In genomic region chr20:11218035-11218680, GRCh38 we compare ENCODE assay signal across 1 cellular context.
TF ChIP-seq lines count a peak whose summit lies in the region.

No MANE protein-coding gene starts in this region.

TF ChIP-seq in IMR-90, 13 proteins besides CTCF, POLR2A, EP300 and RAD21:
- TF ChIP-seq MAZ (IDR thresholded peaks at IDR 0.05; ENCODE audit: borderline replicate concordance, low read depth, low read length) (no peak), SMC3 (IDR thresholded peaks at IDR 0.05; ENCODE audit: low read depth, low read length) (no peak), NFE2L2 (IDR thresholded peaks at IDR 0.05; ENCODE audit: low read depth, low read length) (no peak), MAFK (IDR thresholded peaks at IDR 0.05; ENCODE audit: low read depth, low read length) (no peak), CEBPB (IDR thresholded peaks at IDR 0.05; ENCODE audit: low read depth, low read length) (no peak), MXI1 (IDR thresholded peaks at IDR 0.05; ENCODE audit: borderline replicate concordance, low read depth, low read length) (no peak), RFX5 (IDR thresholded peaks at IDR 0.05; ENCODE audit: low read depth, low read length) (no peak), CHD1 (IDR thresholded peaks at IDR 0.05; ENCODE audit: low read depth, low read length) (no peak), USF2 (IDR thresholded peaks at IDR 0.05; ENCODE audit: low read depth, low read length) (no peak), FOS (IDR thresholded peaks at IDR 0.05; ENCODE audit: low read depth, low read length) (no peak), RCOR1 (IDR thresholded peaks at IDR 0.05; ENCODE audit: insufficient replicate concordance, low read length) (no peak), BHLHE40 (IDR thresholded peaks at IDR 0.05; ENCODE audit: low read depth, low read length) (no peak), ELK1 (IDR thresholded peaks at IDR 0.05; ENCODE audit: borderline replicate concordance, low read depth, low read length) (no peak)
TF ChIP-seq in IMR-90: peak in this region for 0.
